In the genomic region with DNA sequence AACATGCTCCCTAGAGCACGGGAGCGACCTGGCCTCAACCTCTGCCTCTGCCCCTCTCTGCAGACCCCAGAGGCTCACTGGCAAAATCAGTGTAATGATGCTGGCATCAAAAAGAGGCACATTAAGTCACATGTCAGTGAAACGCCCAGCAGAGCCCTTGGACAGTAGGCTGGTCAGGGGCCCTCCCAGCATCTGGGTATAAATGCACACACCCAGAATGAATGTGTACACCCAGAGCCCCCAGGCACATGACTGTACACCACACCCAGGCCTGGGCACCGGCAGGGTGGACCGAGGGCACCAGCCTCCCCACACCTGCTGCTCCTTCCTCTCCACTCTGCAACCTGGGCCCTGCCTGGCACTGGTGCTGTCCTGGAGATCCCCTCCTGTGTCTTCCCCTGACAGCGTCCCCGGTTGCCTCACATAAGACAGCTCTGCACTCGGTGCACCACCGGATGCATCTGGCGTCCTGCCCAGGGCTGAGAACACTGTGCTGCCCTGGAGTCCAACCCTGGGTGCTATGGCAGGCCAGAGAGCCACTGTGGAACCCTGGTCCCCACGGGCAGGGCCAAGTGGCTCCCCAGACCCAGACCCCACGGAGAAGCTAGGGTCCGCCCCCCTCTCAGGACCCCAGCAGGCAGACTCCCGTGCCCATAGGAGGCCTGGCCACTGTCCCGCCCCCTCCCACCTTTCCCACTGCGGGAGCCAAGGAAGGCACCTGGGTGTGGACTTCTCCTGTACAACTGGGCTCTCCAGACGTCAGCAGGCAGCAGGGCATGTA, we compare ENCODE assay signal across 1 cellular context.
TF ChIP-seq lines count a peak whose summit lies in the region.

No MANE protein-coding gene starts in this region.

TF ChIP-seq in HepG2, 621 proteins besides CTCF, POLR2A, EP300 and RAD21:
- TF ChIP-seq, protein P1, sequence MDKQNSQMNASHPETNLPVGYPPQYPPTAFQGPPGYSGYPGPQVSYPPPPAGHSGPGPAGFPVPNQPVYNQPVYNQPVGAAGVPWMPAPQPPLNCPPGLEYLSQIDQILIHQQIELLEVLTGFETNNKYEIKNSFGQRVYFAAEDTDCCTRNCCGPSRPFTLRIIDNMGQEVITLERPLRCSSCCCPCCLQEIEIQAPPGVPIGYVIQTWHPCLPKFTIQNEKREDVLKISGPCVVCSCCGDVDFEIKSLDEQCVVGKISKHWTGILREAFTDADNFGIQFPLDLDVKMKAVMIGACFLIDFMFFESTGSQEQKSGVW (CRISPR knock-in tag; IDR thresholded peaks at IDR 0.05; ENCODE audit: borderline replicate concordance): no peak
- no peak for TF ChIP-seq ZBTB38 (CRISPR knock-in tag; IDR thresholded peaks at IDR 0.05)
- no peak for TF ChIP-seq ZNF354B (CRISPR knock-in tag; IDR thresholded peaks at IDR 0.05)
- TF ChIP-seq AKAP8 (CRISPR knock-in tag; IDR thresholded peaks at IDR 0.05): no peak
- TF ChIP-seq NR2F6 (IDR thresholded peaks at IDR 0.05): no peak
- TF ChIP-seq NR2F6 (CRISPR knock-in tag; IDR thresholded peaks at IDR 0.05): no peak
